ENCODE assay signal across 8 cellular contexts in the genomic region with DNA sequence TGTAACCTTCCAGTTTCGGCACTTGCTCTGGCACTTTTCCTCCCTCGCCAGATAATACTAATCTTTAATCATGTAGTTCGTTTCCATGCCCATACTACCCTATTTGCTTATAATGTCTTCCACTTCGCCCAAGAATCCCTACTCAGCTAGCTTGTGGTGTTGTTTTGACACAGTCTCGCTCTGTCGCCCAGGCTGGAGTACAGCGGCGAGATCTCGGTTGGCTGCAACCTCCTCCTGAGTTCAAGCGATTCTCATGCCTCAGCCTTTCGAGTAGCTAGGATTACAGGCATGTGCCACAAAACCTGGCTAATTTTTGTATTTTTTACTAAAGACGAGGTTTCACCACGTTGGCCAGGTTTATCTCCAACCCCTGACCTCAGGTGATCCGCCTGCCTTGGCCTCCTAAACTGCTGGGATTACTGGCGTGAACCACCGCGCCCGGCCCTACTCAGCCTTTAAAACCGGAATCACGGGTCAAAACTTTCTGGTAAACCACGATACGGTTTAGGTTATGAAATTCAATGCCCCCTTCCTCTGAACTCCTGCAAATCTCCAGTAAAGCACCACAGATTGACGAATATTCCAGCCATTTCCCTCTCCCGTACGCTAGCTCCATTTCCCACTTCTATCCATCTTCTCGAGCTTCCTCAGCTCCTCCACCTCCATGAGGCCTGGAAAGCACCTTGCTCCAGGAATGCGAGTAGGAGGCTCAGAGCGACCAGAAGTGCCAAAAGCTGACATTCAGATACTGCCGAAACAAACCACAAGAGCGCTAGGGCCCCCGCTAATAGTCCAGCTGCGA. TPM values are rescaled to one million over a fixed set of nuclear protein-coding genes. Genes with fewer than 3 reads are reported as not detected.
DNase-seq lines count a peak whose midpoint lies in the region; ATAC-seq lines count a peak whose summit lies in the region.

No MANE protein-coding gene starts in this region.

- WGBS in adipose tissue, 3 donors, result 23 to 29% (median 28%) methylated on average over 32 of the region's 32 CpGs
- WGBS in thymus, result 32% methylated on average over 32 of the region's 32 CpGs

- peak; percentile 25 for ATAC-seq in HG03280 (IDR thresholded peaks at IDR 0.05; ENCODE audit: unreplicated experiment)

- H3K36me3 ChIP-seq in thymus (ENCODE audit: control insufficient read depth, insufficient read depth), result peaks cover 5% of the 10 kb centered on the region

- peak overlapping the region; percentile 73 for H3K27ac ChIP-seq in adipose tissue (ENCODE audit: low read depth, low read length)
- peak overlapping the region; percentile 100 for H3K27ac ChIP-seq in thymus (ENCODE audit: low read depth)

- DNase-seq in NOMO-1 (lab: John Stamatoyannopoulos, UW; ENCODE audit: unreplicated experiment in 2 of 2) (peak; percentile 7 to 26), NOMO-1 treated with dmso at 0.1 percent for 144 hours (lab: John Stamatoyannopoulos, UW; ENCODE audit: unreplicated experiment) (no peak), kidney glomerular epithelial cell (lab: John Stamatoyannopoulos, UW) (peak; percentile 15), NCI-H2081 treated with DMSO at 0.1 percent for 48 hours (lab: John Stamatoyannopoulos, UW) (no peak), anterior cingulate cortex (lab: John Stamatoyannopoulos, UW) (no peak)

- no peaks in the 10 kb centered on the region for H3K27me3 ChIP-seq in thymus (ENCODE audit: control insufficient read depth, insufficient read depth)

- no peaks in the 10 kb centered on the region for H3K9me3 ChIP-seq in thymus (ENCODE audit: control insufficient read depth)

- H3K4me3 ChIP-seq in thymus (ENCODE audit: low read length), result peak overlapping the region; percentile 91

- H3K4me1 ChIP-seq in thymus (ENCODE audit: control insufficient read depth, insufficient read depth, low read length), result peaks cover 13% of the 10 kb centered on the region

RNA-seq across cellular contexts. Expression of gene RAD51, which starts 0.9 kb away (rescaled TPM):
- polyA plus RNA-seq in adipose tissue, result 1 to 10 TPM in 1 of 3 donors, under 1 TPM in 2; 0.24 to 1.0 (median 0.31) TPM
- 1.2 TPM for polyA plus RNA-seq in thymus

Comparison
In these comparisons a context has a peak if more than half of its experiments do, and no peak if none do; other contexts are left out.
1. DNase-seq: peak in NOMO-1 (2 of 2) and kidney glomerular epithelial cell (single experiment); none in NOMO-1 treated with dmso at 0.1 percent for 144 hours (single experiment), NCI-H2081 treated with DMSO at 0.1 percent for 48 hours (single experiment) and anterior cingulate cortex (0 of 58).